9 cellular contexts compared by ENCODE assay signal in genomic region chr9:89743216-89743575, GRCh38.
DNase-seq lines count a peak whose midpoint lies in the region; ATAC-seq and FAIRE-seq lines count a peak whose summit lies in the region.
"Had no signal": no experiment of that assay in that cellular context is flagged by ENCODE, and none has a peak within 500 bp of the region (broad histone marks: within the 10 kb centered on the region; RNA-seq: fewer than 3 reads in every experiment).

No MANE protein-coding gene starts in this region.

- no peak overlapping the region for H3K4me3 ChIP-seq in small intestine (ENCODE audit: low read depth in 1 of 2, low read length in 2 of 2)
- H3K4me3 ChIP-seq: lung had no signal

- H3K4me1 Mint-ChIP-seq in activated T-cell treated with anti-CD3 and anti-CD28 coated beads, Interleukin-2, amount 50 U/mL, for 72 hours (ENCODE audit: low read depth) = peaks cover 81% of the 10 kb centered on the region

- peak overlapping the region; percentile 62 to 74 for H3K4me3 Mint-ChIP-seq in activated T-cell treated with anti-CD3 and anti-CD28 coated beads, Interleukin-2, amount 50 U/mL, for 72 hours

- H3K27me3 ChIP-seq in small intestine (ENCODE audit: control insufficient read depth in 2 of 2, insufficient read depth in 2 of 2, low read length in 2 of 2) = no peaks in the 10 kb centered on the region

- peak; percentile 26 to 32 for DNase-seq in stimulated activated CD4-positive, alpha-beta T cell treated with anti-CD3 and anti-CD28 coated beads, Interleukin-2, amount 100 ng/mL, for 24 hours
- DNase-seq in stimulated activated CD4-positive, alpha-beta T cell treated with anti-CD3 and anti-CD28 coated beads, Interleukin-4, amount 100 ng/mL, for 24 hours = no peak
- DNase-seq in activated T-cell treated with anti-CD3 and anti-CD28 coated beads, Interleukin-2, amount 50 U/mL, for 72 hours = peak; percentile 30 to 31
- DNase-seq in NCI-H82 (lab: John Stamatoyannopoulos, UW) (no peak), NCI-H2081 treated with DMSO at 0.1 percent for 48 hours (lab: John Stamatoyannopoulos, UW) (no peak), small intestine (no peak), LoVo (ENCODE audit: low spot score) (no peak)

- 59 to 85% (median 82%) methylated on average over 5 of the region's 5 CpGs for WGBS in small intestine, 3 donors

- no peaks in the 10 kb centered on the region for H3K36me3 Mint-ChIP-seq in activated T-cell treated with anti-CD3 and anti-CD28 coated beads, Interleukin-2, amount 50 U/mL, for 72 hours (ENCODE audit: insufficient read depth in 2 of 2)

- H3K9me3 ChIP-seq in small intestine (ENCODE audit: control insufficient read depth, low read depth) = no peaks in the 10 kb centered on the region

- no peaks in the 10 kb centered on the region for H3K36me3 ChIP-seq in small intestine (ENCODE audit: control insufficient read depth in 2 of 2, insufficient read depth in 2 of 2, low read length in 2 of 2)

- peak overlapping the region in 1 of 2 donors; percentile 47 for H3K27ac ChIP-seq in small intestine (ENCODE audit: low read depth in 1 of 2, low read length in 1 of 2)

- peak overlapping the region; percentile 3 for H3K27ac Mint-ChIP-seq in activated T-cell treated with anti-CD3 and anti-CD28 coated beads, Interleukin-2, amount 50 U/mL, for 72 hours

- no peak for FAIRE-seq in small intestine (lab: Jason Lieb, UNC)

- H3K27me3 Mint-ChIP-seq in activated T-cell treated with anti-CD3 and anti-CD28 coated beads, Interleukin-2, amount 50 U/mL, for 72 hours (ENCODE audit: low read depth) = no peaks in the 10 kb centered on the region

- peak; percentile 44 for ATAC-seq in HG03139 (IDR thresholded peaks at IDR 0.05; ENCODE audit: unreplicated experiment)
- peak; percentile 30 to 54 for ATAC-seq in activated T-cell treated with anti-CD3 and anti-CD28 coated beads, Interleukin-2, amount 50 U/mL, for 72 hours (replicated peaks in 1 of 2)

- H3K4me1 ChIP-seq in small intestine (ENCODE audit: control insufficient read depth in 2 of 2, insufficient read depth in 1 of 2, low read depth in 1 of 2, low read length in 1 of 2) = no peaks in the 10 kb centered on the region

- no peaks in the 10 kb centered on the region for H3K9me3 Mint-ChIP-seq in activated T-cell treated with anti-CD3 and anti-CD28 coated beads, Interleukin-2, amount 50 U/mL, for 72 hours

Comparison
In these comparisons a context has a peak if more than half of its experiments do, and no peak if none do; other contexts are left out.
1. DNase-seq: peak in stimulated activated CD4-positive, alpha-beta T cell treated with anti-CD3 and anti-CD28 coated beads, Interleukin-2, amount 100 ng/mL, for 24 hours (2 of 2) and activated T-cell treated with anti-CD3 and anti-CD28 coated beads, Interleukin-2, amount 50 U/mL, for 72 hours (2 of 2); none in stimulated activated CD4-positive, alpha-beta T cell treated with anti-CD3 and anti-CD28 coated beads, Interleukin-4, amount 100 ng/mL, for 24 hours (single experiment), NCI-H82 (single experiment), NCI-H2081 treated with DMSO at 0.1 percent for 48 hours (single experiment), small intestine (single experiment) and LoVo (single experiment).